31 cellular contexts compared by ENCODE assay signal in the genomic region with DNA sequence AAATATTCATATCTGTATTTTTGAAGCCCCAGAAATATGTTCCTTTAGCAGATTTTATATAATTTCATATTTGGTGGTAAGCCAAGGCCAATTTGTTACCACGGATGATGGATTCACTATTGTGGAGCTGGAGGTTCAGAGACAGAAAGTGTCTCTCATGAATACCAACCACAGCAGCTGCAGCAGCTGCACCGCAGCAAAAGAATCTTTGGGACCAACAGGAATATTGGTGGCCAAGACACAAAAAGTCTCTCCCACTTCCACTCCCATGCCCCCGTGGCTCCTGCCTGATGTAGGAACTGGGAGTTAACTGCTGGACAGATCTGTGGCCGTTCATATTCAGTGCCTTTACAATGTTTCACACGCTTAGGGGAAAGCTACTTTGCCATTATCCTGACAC.
"Had no signal": no experiment of that assay in that cellular context is flagged by ENCODE, and none has a peak within 500 bp of the region (broad histone marks: within the 10 kb centered on the region; RNA-seq: fewer than 3 reads in every experiment).

No MANE protein-coding gene starts in this region.

- H3K9me3 ChIP-seq: adrenal gland, body of pancreas, esophagus squamous epithelium, gastroesophageal sphincter, heart right ventricle had no signal

- DNase-seq: activated CD4-positive, alpha-beta memory T cell treated with anti-CD3 and anti-CD28 coated beads for 36 hours; activated CD4-positive, alpha-beta T cell treated with anti-CD3 and anti-CD28 coated beads for 36 hours; activated CD4-positive, alpha-beta T cell treated with anti-CD3 and anti-CD28 coated beads, Interleukin-2, amount 10 ng/mL, durations not matched to agents 24 days and 14 days; activated CD4-positive, CD25-positive, alpha-beta regulatory T cell; activated CD4-positive, CD25-positive, alpha-beta regulatory T cell treated with anti-CD3 and anti-CD28 coated beads, Interleukin-2, amount 50 U/mL, for 72 hours; activated CD8-positive, alpha-beta memory T cell treated with anti-CD3 and anti-CD28 coated beads, Interleukin-2, amount 10 ng/mL, durations not matched to agents 7 days and 5 days; activated CD8-positive, alpha-beta memory T cell treated with anti-CD3 and anti-CD28 coated beads, Interleukin-2, amount 50 U/mL, for 4 hours; activated CD8-positive, alpha-beta T cell treated with anti-CD3 and anti-CD28 coated beads, Interleukin-2, amount 10 ng/mL, durations not matched to agents 7 days and 5 days; activated effector memory CD4-positive, alpha-beta T cell treated with anti-CD3 and anti-CD28 coated beads, Interleukin-2, amount 50 U/mL, for 16 hours; activated naive CD4-positive, alpha-beta T cell treated with anti-CD3 and anti-CD28 coated beads for 36 hours; activated naive CD8-positive, alpha-beta T cell treated with anti-CD3 and anti-CD28 coated beads for 36 hours; activated naive CD8-positive, alpha-beta T cell treated with anti-CD3 and anti-CD28 coated beads, Interleukin-2, amount 50 U/mL, for 24 hours; activated T-cell treated with anti-CD3 and anti-CD28 coated beads, Interleukin-2, amount 50 U/mL, for 1 hour; activated T-cell treated with anti-CD3 and anti-CD28 coated beads, Interleukin-2, amount 50 U/mL, for 48 hours; adrenal gland; amygdala; aorta; body of pancreas; caudate nucleus; cortex of kidney; dermis blood vessel endothelial cell; effector CD8-positive, alpha-beta T cell; esophagus squamous epithelium; foreskin melanocyte; heart right ventricle; T-helper 2 cell had no signal

- ATAC-seq: activated CD4-positive, alpha-beta T cell treated with anti-CD3 and anti-CD28 coated beads for 36 hours; activated CD8-positive, alpha-beta memory T cell treated with anti-CD3 and anti-CD28 coated beads, Interleukin-2, amount 10 ng/mL, durations not matched to agents 7 days and 5 days; activated CD8-positive, alpha-beta T cell treated with anti-CD3 and anti-CD28 coated beads, Interleukin-2, amount 10 ng/mL, durations not matched to agents 7 days and 5 days; activated naive CD8-positive, alpha-beta T cell treated with anti-CD3 and anti-CD28 coated beads, Interleukin-2, amount 50 U/mL, for 24 hours; body of pancreas; gastroesophageal sphincter; heart right ventricle had no signal

- H3K36me3 Mint-ChIP-seq: activated CD4-positive, alpha-beta memory T cell treated with anti-CD3 and anti-CD28 coated beads for 36 hours; activated CD8-positive, alpha-beta memory T cell treated with anti-CD3 and anti-CD28 coated beads, Interleukin-2, amount 10 ng/mL, durations not matched to agents 7 days and 5 days; activated naive CD4-positive, alpha-beta T cell treated with anti-CD3 and anti-CD28 coated beads, Interleukin-2, amount 50 U/mL, for 24 hours; activated naive CD8-positive, alpha-beta T cell treated with anti-CD3 and anti-CD28 coated beads for 36 hours had no signal

- H3K27me3 Mint-ChIP-seq: activated CD4-positive, alpha-beta memory T cell treated with anti-CD3 and anti-CD28 coated beads for 36 hours; activated CD4-positive, alpha-beta T cell treated with anti-CD3 and anti-CD28 coated beads for 36 hours; activated CD4-positive, alpha-beta T cell treated with anti-CD3 and anti-CD28 coated beads, Interleukin-2, amount 10 ng/mL, durations not matched to agents 24 days and 14 days; activated CD8-positive, alpha-beta memory T cell treated with anti-CD3 and anti-CD28 coated beads, Interleukin-2, amount 10 ng/mL, durations not matched to agents 7 days and 5 days; activated naive CD8-positive, alpha-beta T cell treated with anti-CD3 and anti-CD28 coated beads for 36 hours; activated naive CD8-positive, alpha-beta T cell treated with anti-CD3 and anti-CD28 coated beads, Interleukin-2, amount 50 U/mL, for 24 hours had no signal

- H3K4me3 Mint-ChIP-seq: activated CD4-positive, alpha-beta memory T cell treated with anti-CD3 and anti-CD28 coated beads for 36 hours; activated CD4-positive, alpha-beta T cell treated with anti-CD3 and anti-CD28 coated beads for 36 hours; activated CD4-positive, alpha-beta T cell treated with anti-CD3 and anti-CD28 coated beads, Interleukin-2, amount 10 ng/mL, durations not matched to agents 24 days and 14 days; activated CD8-positive, alpha-beta memory T cell treated with anti-CD3 and anti-CD28 coated beads, Interleukin-2, amount 10 ng/mL, durations not matched to agents 7 days and 5 days; activated CD8-positive, alpha-beta T cell treated with anti-CD3 and anti-CD28 coated beads, Interleukin-2, amount 10 ng/mL, durations not matched to agents 7 days and 5 days; activated naive CD4-positive, alpha-beta T cell treated with anti-CD3 and anti-CD28 coated beads for 36 hours; activated naive CD4-positive, alpha-beta T cell treated with anti-CD3 and anti-CD28 coated beads, Interleukin-2, amount 50 U/mL, for 24 hours; activated naive CD8-positive, alpha-beta T cell treated with anti-CD3 and anti-CD28 coated beads for 36 hours; activated naive CD8-positive, alpha-beta T cell treated with anti-CD3 and anti-CD28 coated beads, Interleukin-2, amount 50 U/mL, for 24 hours; activated T-helper 1 cell treated with anti-CD3 and anti-CD28 coated beads, Interleukin-12 subunit alpha, Interleukin-12 subunit beta, Interleukin-2, Interleukin-4 antibody, amounts not matched to agents 30 ng/mL and 10 ng/mL and 1 ng/mL, durations not matched to agents 14 hours and 24 hours and 36 hours had no signal

- H3K27me3 ChIP-seq: adrenal gland, body of pancreas, esophagus squamous epithelium, gastroesophageal sphincter had no signal

- H3K4me3 ChIP-seq: adrenal gland, body of pancreas, esophagus squamous epithelium, gastroesophageal sphincter, heart right ventricle had no signal

- H3K27ac ChIP-seq: adrenal gland, body of pancreas, epithelial cell of prostate, esophagus squamous epithelium, gastroesophageal sphincter, heart right ventricle had no signal

- H3K9me3 Mint-ChIP-seq: activated CD4-positive, alpha-beta memory T cell treated with anti-CD3 and anti-CD28 coated beads for 36 hours; activated CD4-positive, alpha-beta T cell treated with anti-CD3 and anti-CD28 coated beads, Interleukin-2, amount 10 ng/mL, durations not matched to agents 24 days and 14 days; activated naive CD4-positive, alpha-beta T cell treated with anti-CD3 and anti-CD28 coated beads for 36 hours; activated naive CD4-positive, alpha-beta T cell treated with anti-CD3 and anti-CD28 coated beads, Interleukin-2, amount 50 U/mL, for 24 hours; activated naive CD8-positive, alpha-beta T cell treated with anti-CD3 and anti-CD28 coated beads for 36 hours; activated naive CD8-positive, alpha-beta T cell treated with anti-CD3 and anti-CD28 coated beads, Interleukin-2, amount 50 U/mL, for 24 hours; activated T-helper 1 cell treated with anti-CD3 and anti-CD28 coated beads, Interleukin-12 subunit alpha, Interleukin-12 subunit beta, Interleukin-2, Interleukin-4 antibody, amounts not matched to agents 30 ng/mL and 10 ng/mL and 1 ng/mL, durations not matched to agents 14 hours and 24 hours and 36 hours; activated T-helper 2 cell treated with anti-CD3 and anti-CD28 coated beads, Interferon-gamma antibody, Interleukin-2, Interleukin-4, amounts not matched to agents 10 μg/mL and 5 μg/mL and 100 μg/mL, durations not matched to agents 14 hours and 24 hours and 36 hours had no signal

- H3K4me1 Mint-ChIP-seq: activated CD4-positive, alpha-beta T cell treated with anti-CD3 and anti-CD28 coated beads for 36 hours; activated CD4-positive, alpha-beta T cell treated with anti-CD3 and anti-CD28 coated beads, Interleukin-2, amount 10 ng/mL, durations not matched to agents 24 days and 14 days; activated CD8-positive, alpha-beta memory T cell treated with anti-CD3 and anti-CD28 coated beads, Interleukin-2, amount 10 ng/mL, durations not matched to agents 7 days and 5 days; activated naive CD4-positive, alpha-beta T cell treated with anti-CD3 and anti-CD28 coated beads, Interleukin-2, amount 50 U/mL, for 24 hours; activated naive CD8-positive, alpha-beta T cell treated with anti-CD3 and anti-CD28 coated beads for 36 hours; activated naive CD8-positive, alpha-beta T cell treated with anti-CD3 and anti-CD28 coated beads, Interleukin-2, amount 50 U/mL, for 24 hours had no signal

- H3K4me1 ChIP-seq: adrenal gland, body of pancreas, esophagus squamous epithelium, gastroesophageal sphincter, heart right ventricle had no signal

- H3K36me3 ChIP-seq: adrenal gland, esophagus squamous epithelium, gastroesophageal sphincter, heart right ventricle had no signal

- H3K27ac Mint-ChIP-seq: activated CD4-positive, alpha-beta memory T cell treated with anti-CD3 and anti-CD28 coated beads for 36 hours; activated CD4-positive, alpha-beta T cell treated with anti-CD3 and anti-CD28 coated beads for 36 hours; activated CD4-positive, alpha-beta T cell treated with anti-CD3 and anti-CD28 coated beads, Interleukin-2, amount 10 ng/mL, durations not matched to agents 24 days and 14 days; activated CD8-positive, alpha-beta memory T cell treated with anti-CD3 and anti-CD28 coated beads, Interleukin-2, amount 10 ng/mL, durations not matched to agents 7 days and 5 days; activated CD8-positive, alpha-beta T cell treated with anti-CD3 and anti-CD28 coated beads, Interleukin-2, amount 10 ng/mL, durations not matched to agents 7 days and 5 days; activated naive CD4-positive, alpha-beta T cell treated with anti-CD3 and anti-CD28 coated beads for 36 hours; activated naive CD4-positive, alpha-beta T cell treated with anti-CD3 and anti-CD28 coated beads, Interleukin-2, amount 50 U/mL, for 24 hours; activated naive CD8-positive, alpha-beta T cell treated with anti-CD3 and anti-CD28 coated beads for 36 hours; activated naive CD8-positive, alpha-beta T cell treated with anti-CD3 and anti-CD28 coated beads, Interleukin-2, amount 50 U/mL, for 24 hours; activated T-helper 1 cell treated with anti-CD3 and anti-CD28 coated beads, Interleukin-12 subunit alpha, Interleukin-12 subunit beta, Interleukin-2, Interleukin-4 antibody, amounts not matched to agents 30 ng/mL and 10 ng/mL and 1 ng/mL, durations not matched to agents 14 hours and 24 hours and 36 hours; activated T-helper 2 cell treated with anti-CD3 and anti-CD28 coated beads, Interferon-gamma antibody, Interleukin-2, Interleukin-4, amounts not matched to agents 10 μg/mL and 5 μg/mL and 100 μg/mL, durations not matched to agents 14 hours and 24 hours and 36 hours had no signal
